In genomic region chr1:207579436-207579799, GRCh38 we compare ENCODE assay signal across 1 cellular context.
TF ChIP-seq lines count a peak whose summit lies in the region.

No MANE protein-coding gene starts in this region.

TF ChIP-seq in K562, 482 proteins besides CTCF, POLR2A, EP300 and RAD21 (continued from another document and continues in another):
- TF ChIP-seq RNF219 (CRISPR knock-in tag; IDR thresholded peaks at IDR 0.05) = no peak
- no peak for TF ChIP-seq NUFIP1 (IDR thresholded peaks at IDR 0.05; ENCODE audit: partially characterized antibody)
- TF ChIP-seq MXI1 (IDR thresholded peaks at IDR 0.05; ENCODE audit: low read depth, low read length) = peak; percentile 96
- no peak for TF ChIP-seq NCOA4 (IDR thresholded peaks at IDR 0.05; ENCODE audit: partially characterized antibody)
- TF ChIP-seq ZNF561 (CRISPR knock-in tag; conservative IDR thresholded peaks at IDR 0.05) = no peak
- peak; percentile 52; the same call in 1 of the 2 replicates for TF ChIP-seq STAT5A (IDR thresholded peaks at IDR 0.05; ENCODE audit: borderline replicate concordance, low read length)
- TF ChIP-seq SMAD1 (IDR thresholded peaks at IDR 0.05; ENCODE audit: low read depth, low read length, partially characterized antibody) = no peak
- TF ChIP-seq BMI1 (IDR thresholded peaks at IDR 0.05; ENCODE audit: low read length) = peak; percentile 98
- TF ChIP-seq, protein P1, sequence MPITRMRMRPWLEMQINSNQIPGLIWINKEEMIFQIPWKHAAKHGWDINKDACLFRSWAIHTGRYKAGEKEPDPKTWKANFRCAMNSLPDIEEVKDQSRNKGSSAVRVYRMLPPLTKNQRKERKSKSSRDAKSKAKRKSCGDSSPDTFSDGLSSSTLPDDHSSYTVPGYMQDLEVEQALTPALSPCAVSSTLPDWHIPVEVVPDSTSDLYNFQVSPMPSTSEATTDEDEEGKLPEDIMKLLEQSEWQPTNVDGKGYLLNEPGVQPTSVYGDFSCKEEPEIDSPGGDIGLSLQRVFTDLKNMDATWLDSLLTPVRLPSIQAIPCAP (CRISPR knock-in tag; IDR thresholded peaks at IDR 0.05; ENCODE audit: borderline replicate concordance) = no peak
- TF ChIP-seq, protein P2, sequence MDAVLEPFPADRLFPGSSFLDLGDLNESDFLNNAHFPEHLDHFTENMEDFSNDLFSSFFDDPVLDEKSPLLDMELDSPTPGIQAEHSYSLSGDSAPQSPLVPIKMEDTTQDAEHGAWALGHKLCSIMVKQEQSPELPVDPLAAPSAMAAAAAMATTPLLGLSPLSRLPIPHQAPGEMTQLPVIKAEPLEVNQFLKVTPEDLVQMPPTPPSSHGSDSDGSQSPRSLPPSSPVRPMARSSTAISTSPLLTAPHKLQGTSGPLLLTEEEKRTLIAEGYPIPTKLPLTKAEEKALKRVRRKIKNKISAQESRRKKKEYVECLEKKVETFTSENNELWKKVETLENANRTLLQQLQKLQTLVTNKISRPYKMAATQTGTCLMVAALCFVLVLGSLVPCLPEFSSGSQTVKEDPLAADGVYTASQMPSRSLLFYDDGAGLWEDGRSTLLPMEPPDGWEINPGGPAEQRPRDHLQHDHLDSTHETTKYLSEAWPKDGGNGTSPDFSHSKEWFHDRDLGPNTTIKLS (IDR thresholded peaks at IDR 0.05; ENCODE audit: borderline replicate concordance, low read depth) = no peak
- no peak for TF ChIP-seq ZNF197 (CRISPR knock-in tag; IDR thresholded peaks at IDR 0.05; ENCODE audit: low read depth)
- peak; percentile 93 for TF ChIP-seq FOXJ2 (tag; IDR thresholded peaks at IDR 0.05)
- no peak for TF ChIP-seq DDX20 (tag; IDR thresholded peaks at IDR 0.05; ENCODE audit: low read depth)
- TF ChIP-seq ASH1L (IDR thresholded peaks at IDR 0.05; ENCODE audit: borderline replicate concordance, low read depth, partially characterized antibody) = no peak
- peak in 1 of 2 experiments; percentile 38; a peak in 3 of 4 replicates for TF ChIP-seq KDM1A (IDR thresholded peaks at IDR 0.05)
- no peak for TF ChIP-seq MBD2 (IDR thresholded peaks at IDR 0.05; ENCODE audit: borderline replicate concordance, low read depth)
- TF ChIP-seq, protein P3, sequence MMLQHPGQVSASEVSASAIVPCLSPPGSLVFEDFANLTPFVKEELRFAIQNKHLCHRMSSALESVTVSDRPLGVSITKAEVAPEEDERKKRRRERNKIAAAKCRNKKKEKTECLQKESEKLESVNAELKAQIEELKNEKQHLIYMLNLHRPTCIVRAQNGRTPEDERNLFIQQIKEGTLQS (IDR thresholded peaks at IDR 0.05) = no peak
- TF ChIP-seq, protein P3 (CRISPR knock-in tag; conservative IDR thresholded peaks at IDR 0.05) = no peak
- TF ChIP-seq, protein P4, sequence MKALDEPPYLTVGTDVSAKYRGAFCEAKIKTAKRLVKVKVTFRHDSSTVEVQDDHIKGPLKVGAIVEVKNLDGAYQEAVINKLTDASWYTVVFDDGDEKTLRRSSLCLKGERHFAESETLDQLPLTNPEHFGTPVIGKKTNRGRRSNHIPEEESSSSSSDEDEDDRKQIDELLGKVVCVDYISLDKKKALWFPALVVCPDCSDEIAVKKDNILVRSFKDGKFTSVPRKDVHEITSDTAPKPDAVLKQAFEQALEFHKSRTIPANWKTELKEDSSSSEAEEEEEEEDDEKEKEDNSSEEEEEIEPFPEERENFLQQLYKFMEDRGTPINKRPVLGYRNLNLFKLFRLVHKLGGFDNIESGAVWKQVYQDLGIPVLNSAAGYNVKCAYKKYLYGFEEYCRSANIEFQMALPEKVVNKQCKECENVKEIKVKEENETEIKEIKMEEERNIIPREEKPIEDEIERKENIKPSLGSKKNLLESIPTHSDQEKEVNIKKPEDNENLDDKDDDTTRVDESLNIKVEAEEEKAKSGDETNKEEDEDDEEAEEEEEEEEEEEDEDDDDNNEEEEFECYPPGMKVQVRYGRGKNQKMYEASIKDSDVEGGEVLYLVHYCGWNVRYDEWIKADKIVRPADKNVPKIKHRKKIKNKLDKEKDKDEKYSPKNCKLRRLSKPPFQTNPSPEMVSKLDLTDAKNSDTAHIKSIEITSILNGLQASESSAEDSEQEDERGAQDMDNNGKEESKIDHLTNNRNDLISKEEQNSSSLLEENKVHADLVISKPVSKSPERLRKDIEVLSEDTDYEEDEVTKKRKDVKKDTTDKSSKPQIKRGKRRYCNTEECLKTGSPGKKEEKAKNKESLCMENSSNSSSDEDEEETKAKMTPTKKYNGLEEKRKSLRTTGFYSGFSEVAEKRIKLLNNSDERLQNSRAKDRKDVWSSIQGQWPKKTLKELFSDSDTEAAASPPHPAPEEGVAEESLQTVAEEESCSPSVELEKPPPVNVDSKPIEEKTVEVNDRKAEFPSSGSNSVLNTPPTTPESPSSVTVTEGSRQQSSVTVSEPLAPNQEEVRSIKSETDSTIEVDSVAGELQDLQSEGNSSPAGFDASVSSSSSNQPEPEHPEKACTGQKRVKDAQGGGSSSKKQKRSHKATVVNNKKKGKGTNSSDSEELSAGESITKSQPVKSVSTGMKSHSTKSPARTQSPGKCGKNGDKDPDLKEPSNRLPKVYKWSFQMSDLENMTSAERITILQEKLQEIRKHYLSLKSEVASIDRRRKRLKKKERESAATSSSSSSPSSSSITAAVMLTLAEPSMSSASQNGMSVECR (CRISPR knock-in tag; IDR thresholded peaks at IDR 0.05) = peak; percentile 27; the same call in 1 of the 2 replicates
- TF ChIP-seq, protein P5, sequence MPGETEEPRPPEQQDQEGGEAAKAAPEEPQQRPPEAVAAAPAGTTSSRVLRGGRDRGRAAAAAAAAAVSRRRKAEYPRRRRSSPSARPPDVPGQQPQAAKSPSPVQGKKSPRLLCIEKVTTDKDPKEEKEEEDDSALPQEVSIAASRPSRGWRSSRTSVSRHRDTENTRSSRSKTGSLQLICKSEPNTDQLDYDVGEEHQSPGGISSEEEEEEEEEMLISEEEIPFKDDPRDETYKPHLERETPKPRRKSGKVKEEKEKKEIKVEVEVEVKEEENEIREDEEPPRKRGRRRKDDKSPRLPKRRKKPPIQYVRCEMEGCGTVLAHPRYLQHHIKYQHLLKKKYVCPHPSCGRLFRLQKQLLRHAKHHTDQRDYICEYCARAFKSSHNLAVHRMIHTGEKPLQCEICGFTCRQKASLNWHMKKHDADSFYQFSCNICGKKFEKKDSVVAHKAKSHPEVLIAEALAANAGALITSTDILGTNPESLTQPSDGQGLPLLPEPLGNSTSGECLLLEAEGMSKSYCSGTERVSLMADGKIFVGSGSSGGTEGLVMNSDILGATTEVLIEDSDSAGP (CRISPR knock-in tag; IDR thresholded peaks at IDR 0.05) = no peak
- no peak for TF ChIP-seq ZNF41 (CRISPR knock-in tag; conservative IDR thresholded peaks at IDR 0.05)
- TF ChIP-seq BHLHE40 (IDR thresholded peaks at IDR 0.05; ENCODE audit: low read length) = no peak
- peak; percentile 22; the same call in 1 of the 2 replicates for TF ChIP-seq ELF4 (CRISPR knock-in tag; IDR thresholded peaks at IDR 0.05)
- no peak for TF ChIP-seq ZNF436 (CRISPR knock-in tag; IDR thresholded peaks at IDR 0.05)
- 0 out of 4 replicates have a peak, but pooled peaks of 1 of the 2 experiments have one; percentile 32 for TF ChIP-seq TEAD1 (CRISPR knock-in tag; IDR thresholded peaks at IDR 0.05)
- TF ChIP-seq PATZ1 (CRISPR knock-in tag; IDR thresholded peaks at IDR 0.05; ENCODE audit: borderline replicate concordance) = no peak
- TF ChIP-seq SAFB (IDR thresholded peaks at IDR 0.05; ENCODE audit: borderline replicate concordance, low read depth, low read length) = no peak
- no peak for TF ChIP-seq EWSR1 (IDR thresholded peaks at IDR 0.05; ENCODE audit: borderline replicate concordance, low read depth, partially characterized antibody)
- TF ChIP-seq MIER1 (IDR thresholded peaks at IDR 0.05; ENCODE audit: low read depth) = no peak
- TF ChIP-seq, protein P6, sequence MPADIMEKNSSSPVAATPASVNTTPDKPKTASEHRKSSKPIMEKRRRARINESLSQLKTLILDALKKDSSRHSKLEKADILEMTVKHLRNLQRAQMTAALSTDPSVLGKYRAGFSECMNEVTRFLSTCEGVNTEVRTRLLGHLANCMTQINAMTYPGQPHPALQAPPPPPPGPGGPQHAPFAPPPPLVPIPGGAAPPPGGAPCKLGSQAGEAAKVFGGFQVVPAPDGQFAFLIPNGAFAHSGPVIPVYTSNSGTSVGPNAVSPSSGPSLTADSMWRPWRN (IDR thresholded peaks at IDR 0.05; ENCODE audit: low read depth) = no peak
- TF ChIP-seq EGR1 (conservative IDR thresholded peaks at IDR 0.05) = no peak
- no peak for TF ChIP-seq SRSF7 (optimal IDR thresholded peaks at IDR 0.05; ENCODE audit: low read depth, low read length)
- TF ChIP-seq RBM39 (optimal IDR thresholded peaks at IDR 0.05; ENCODE audit: low read depth, low read length) = no peak
- peak; percentile 71 for TF ChIP-seq HDAC2 (IDR thresholded peaks at IDR 0.05)
- no peak for TF ChIP-seq TFAP4 (CRISPR knock-in tag; IDR thresholded peaks at IDR 0.05; ENCODE audit: borderline replicate concordance)
- TF ChIP-seq NFIX (CRISPR knock-in tag; IDR thresholded peaks at IDR 0.05; ENCODE audit: low read depth) = no peak
- TF ChIP-seq, protein P7, sequence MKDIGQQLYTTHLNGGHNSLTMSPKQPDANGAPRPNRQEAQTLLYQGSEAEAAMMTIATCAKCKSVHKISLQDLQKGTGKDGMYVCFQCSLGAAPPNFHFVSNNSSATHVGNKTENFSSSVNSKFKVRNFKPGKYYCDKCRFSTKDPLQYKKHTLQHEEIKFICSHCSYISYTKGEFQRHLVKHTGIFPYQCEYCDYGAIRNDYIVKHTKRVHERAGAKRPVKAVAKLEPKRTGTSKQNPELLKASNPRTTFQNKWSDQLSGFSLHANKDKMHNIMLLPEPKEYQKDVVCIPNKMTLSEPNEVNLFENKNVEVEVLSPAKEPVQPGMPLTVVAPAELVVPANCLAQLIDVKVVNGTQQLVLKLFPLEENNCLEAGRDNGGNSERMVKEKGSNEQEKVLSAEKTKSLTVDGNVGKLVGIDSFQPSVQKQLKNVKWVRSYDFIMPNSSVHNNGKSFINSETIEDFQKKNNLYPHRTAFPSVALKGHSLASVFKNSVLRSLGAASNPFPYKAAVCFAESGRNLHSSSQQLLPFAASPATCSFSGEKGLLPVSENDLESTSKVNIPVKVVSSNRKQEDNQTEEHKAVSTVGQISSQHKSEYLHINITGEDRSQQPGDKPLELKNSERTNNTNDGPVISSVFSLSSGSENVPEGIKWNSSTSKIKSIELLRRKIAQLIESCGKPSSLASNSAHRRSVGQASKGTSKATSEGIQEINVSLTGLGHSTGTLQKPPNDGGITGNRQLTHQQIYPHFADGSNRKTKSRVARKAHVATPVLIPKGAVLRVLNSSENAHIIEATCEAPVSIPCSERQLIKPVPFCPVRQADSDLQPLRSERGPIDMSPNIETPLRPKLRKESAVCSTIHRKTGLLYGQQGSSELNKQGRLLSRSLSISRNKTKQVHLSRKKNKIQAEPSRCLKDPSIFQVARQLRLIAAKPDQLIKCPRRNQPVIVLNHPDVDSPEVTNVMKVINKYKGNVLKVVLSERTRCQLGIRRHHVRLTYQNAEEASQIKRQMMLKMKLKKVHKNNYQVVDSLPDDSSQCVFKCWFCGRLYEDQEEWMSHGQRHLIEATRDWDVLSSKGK (CRISPR knock-in tag; IDR thresholded peaks at IDR 0.05) = no peak
- TF ChIP-seq SMC3 (conservative IDR thresholded peaks at IDR 0.05; ENCODE audit: insufficient read depth, low read depth, low read length) = peak; percentile 96
- TF ChIP-seq, protein P8, sequence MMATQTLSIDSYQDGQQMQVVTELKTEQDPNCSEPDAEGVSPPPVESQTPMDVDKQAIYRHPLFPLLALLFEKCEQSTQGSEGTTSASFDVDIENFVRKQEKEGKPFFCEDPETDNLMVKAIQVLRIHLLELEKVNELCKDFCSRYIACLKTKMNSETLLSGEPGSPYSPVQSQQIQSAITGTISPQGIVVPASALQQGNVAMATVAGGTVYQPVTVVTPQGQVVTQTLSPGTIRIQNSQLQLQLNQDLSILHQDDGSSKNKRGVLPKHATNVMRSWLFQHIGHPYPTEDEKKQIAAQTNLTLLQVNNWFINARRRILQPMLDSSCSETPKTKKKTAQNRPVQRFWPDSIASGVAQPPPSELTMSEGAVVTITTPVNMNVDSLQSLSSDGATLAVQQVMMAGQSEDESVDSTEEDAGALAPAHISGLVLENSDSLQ (IDR thresholded peaks at IDR 0.05) = peak; percentile 92
- TF ChIP-seq ZSCAN32 (CRISPR knock-in tag; IDR thresholded peaks at IDR 0.05) = no peak
- TF ChIP-seq ZBTB17 (CRISPR knock-in tag; IDR thresholded peaks at IDR 0.05) = no peak
- no peak for TF ChIP-seq ZNF764 (CRISPR knock-in tag; IDR thresholded peaks at IDR 0.05; ENCODE audit: low read depth)
- peak; percentile 26; the same call in 1 of the 2 replicates for TF ChIP-seq FOXJ3 (CRISPR knock-in tag; IDR thresholded peaks at IDR 0.05)
- peak; percentile 46 for TF ChIP-seq NEUROD1 (IDR thresholded peaks at IDR 0.05; ENCODE audit: borderline replicate concordance, low read depth, low read length, partially characterized antibody)
